In the genomic region with DNA sequence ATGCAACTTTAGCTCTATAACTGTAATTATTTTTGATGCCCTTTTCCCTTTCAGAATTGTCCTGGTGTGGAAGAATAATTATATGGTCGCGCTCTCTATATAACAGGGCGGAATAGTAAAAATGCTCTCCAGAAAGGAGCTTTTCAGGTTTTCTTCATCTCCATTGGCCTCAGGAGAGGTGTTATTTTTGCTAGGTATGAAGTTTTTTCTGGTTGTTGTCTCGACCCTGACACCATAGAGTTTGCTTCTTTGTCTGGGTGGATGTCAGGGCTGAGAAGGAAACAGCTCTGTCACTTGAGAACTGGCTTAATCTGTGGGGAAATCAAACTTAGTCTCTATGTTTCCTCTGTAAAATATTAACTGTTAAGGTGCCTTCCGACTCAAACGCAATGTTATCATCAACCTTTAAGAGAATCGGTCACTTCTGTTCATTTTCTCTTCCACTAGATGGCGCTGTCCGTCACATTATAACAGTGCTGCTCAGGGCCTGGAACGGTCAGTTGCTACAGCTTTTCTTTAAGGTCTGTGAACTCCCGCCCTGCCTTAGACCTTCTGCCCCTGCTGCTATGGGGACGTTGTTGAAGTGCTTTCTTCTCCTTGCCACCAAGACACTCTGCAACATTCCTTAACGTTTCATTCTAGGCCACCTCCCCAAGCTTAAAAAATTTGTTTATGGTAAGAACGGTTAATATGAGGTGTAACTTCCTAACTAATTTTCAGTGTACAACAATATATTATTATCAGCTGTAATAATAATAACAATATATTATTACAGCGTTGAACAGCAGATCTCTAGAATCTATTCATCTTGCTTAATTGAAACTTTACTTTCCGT, we compare ENCODE assay signal across 8 cellular contexts. TPM values are rescaled to one million over a fixed set of nuclear protein-coding genes. Genes with fewer than 3 reads are reported as not detected.
DNase-seq lines count a peak whose midpoint lies in the region; ATAC-seq and TF ChIP-seq lines count a peak whose summit lies in the region.

No MANE protein-coding gene starts in this region.

- H3K4me1 ChIP-seq in HEK293 (ENCODE audit: control insufficient read depth, insufficient read depth, low read length) (peaks cover 3% of the 10 kb centered on the region; the same call in 1 of the 2 replicates), MM.1S (ENCODE audit: low read length) (no peaks in the 10 kb centered on the region), gastroesophageal sphincter (no peaks in the 10 kb centered on the region), trophoblast cell (ENCODE audit: control insufficient read depth in 1 of 2, insufficient read depth in 2 of 2, low read length in 2 of 2) (no peaks in the 10 kb centered on the region)

- no peaks in the 10 kb centered on the region for H3K9me3 Mint-ChIP-seq in activated T-helper 17 cell treated with anti-CD3 and anti-CD28 coated beads, Interleukin-2, amount 50 U/mL, for 72 hours

- no peak overlapping the region for H2BK5ac ChIP-seq in trophoblast cell (ENCODE audit: low read depth, low read length, poor library complexity)

- TF ChIP-seq EP300 in gastroesophageal sphincter (IDR thresholded peaks at IDR 0.05), result no peak

- POLR2A ChIA-PET in HEK293 (lab: Yijun Ruan, JAX) (no interaction called here), RWPE1 (lab: Yijun Ruan, JAX; ENCODE audit: low non-redundant PET) (no interaction called here)

- H3K23ac ChIP-seq in trophoblast cell (ENCODE audit: low read length), result no peak overlapping the region

- no peak overlapping the region for H2AK5ac ChIP-seq in trophoblast cell (ENCODE audit: low read length)

- no peak overlapping the region for H4K12ac ChIP-seq in trophoblast cell (ENCODE audit: low read depth, low read length)

- CTCF ChIA-PET in HEK293 (lab: Yijun Ruan, JAX), result interaction anchor here (0.6 to 12.9 kb wide), 72 partner anchors 9 to 756 kb away, joined by 3 to 338 read pairs (median 4); a partner anchor contains a TSS
- CTCF ChIA-PET in RWPE1 (lab: Yijun Ruan, JAX), result interaction anchor here (0.6 to 2.8 kb wide), 19 partner anchors 9 to 774 kb away, joined by 3 to 35 read pairs (median 4); no protein-coding TSS in a partner anchor

- H3K27ac ChIP-seq in HEK293 (ENCODE audit: extremely low read depth, low read depth, low read length) (no peak overlapping the region), MM.1S (ENCODE audit: low read length) (no peak overlapping the region), RWPE1 (no peak overlapping the region), gastroesophageal sphincter (no peak overlapping the region), trophoblast cell (ENCODE audit: low read depth, low read length) (no peak overlapping the region)

- 0 out of 2 replicates have a peak overlapping the region, but pooled peaks have one; percentile 13 for H2AFZ ChIP-seq in MM.1S (ENCODE audit: low read length)
- H2AFZ ChIP-seq in trophoblast cell (ENCODE audit: insufficient read depth, low read length, poor library complexity), result no peak overlapping the region

- H3K4me3 ChIP-seq in HEK293 (ENCODE audit: low read depth, low read length), result no peak overlapping the region
- no peak overlapping the region for H3K4me3 ChIP-seq in MM.1S (ENCODE audit: low read length)
- H3K4me3 ChIP-seq in gastroesophageal sphincter, result no peak overlapping the region
- H3K4me3 ChIP-seq in trophoblast cell (ENCODE audit: low read depth, low read length), result no peak overlapping the region

- H3K27me3 ChIP-seq in MM.1S (replicated peaks; ENCODE audit: insufficient read depth, low read length) (no peaks in the 10 kb centered on the region), gastroesophageal sphincter (peaks cover 3% of the 10 kb centered on the region), trophoblast cell (ENCODE audit: insufficient read depth, low read length) (no peaks in the 10 kb centered on the region)

- H4K8ac ChIP-seq in trophoblast cell (ENCODE audit: low read depth, low read length), result no peak overlapping the region

- H3K36me3 Mint-ChIP-seq in activated T-helper 17 cell treated with anti-CD3 and anti-CD28 coated beads, Interleukin-2, amount 50 U/mL, for 72 hours (ENCODE audit: low read depth), result no peaks in the 10 kb centered on the region

- TF ChIP-seq CTCF in GM10266 (IDR thresholded peaks at IDR 0.05; ENCODE audit: control insufficient read depth, insufficient read depth, low read depth, missing control alignments), result peak; percentile 78
- peak; percentile 81 for TF ChIP-seq CTCF in HEK293 (tag by site-specific recombination; IDR thresholded peaks at IDR 0.05)
- peak; percentile 80 for TF ChIP-seq CTCF in MM.1S (IDR thresholded peaks at IDR 0.05; ENCODE audit: low read length)
- TF ChIP-seq CTCF in RWPE1 (conservative IDR thresholded peaks at IDR 0.05; ENCODE audit: low read depth), result peak; percentile 71
- TF ChIP-seq CTCF in gastroesophageal sphincter (IDR thresholded peaks at IDR 0.05), result peak; percentile 75 to 77 (median 76)

- no peak overlapping the region for H3K4ac ChIP-seq in trophoblast cell (ENCODE audit: low read depth, low read length)

- no peak overlapping the region for H3K18ac ChIP-seq in trophoblast cell (ENCODE audit: low read length)

- no peaks in the 10 kb centered on the region for H3K4me1 Mint-ChIP-seq in activated T-helper 17 cell treated with anti-CD3 and anti-CD28 coated beads, Interleukin-2, amount 50 U/mL, for 72 hours

- no peaks in the 10 kb centered on the region for H4K20me1 ChIP-seq in MM.1S (ENCODE audit: insufficient read depth, low read length)

- H3K79me2 ChIP-seq in MM.1S (ENCODE audit: low read length) (no peaks in the 10 kb centered on the region), trophoblast cell (ENCODE audit: control insufficient read depth, insufficient read depth, low read length, poor library complexity) (no peaks in the 10 kb centered on the region)

- no peak overlapping the region for H4K91ac ChIP-seq in trophoblast cell (ENCODE audit: low read depth, low read length)

- H3K9me3 ChIP-seq in HEK293 (ENCODE audit: control insufficient read depth, insufficient read depth, low read depth, low read length), result no peaks in the 10 kb centered on the region
- H3K9me3 ChIP-seq in MM.1S (replicated peaks; ENCODE audit: insufficient read depth, low read length), result no peaks in the 10 kb centered on the region
- H3K9me3 ChIP-seq in gastroesophageal sphincter, result no peaks in the 10 kb centered on the region
- no peaks in the 10 kb centered on the region for H3K9me3 ChIP-seq in trophoblast cell (ENCODE audit: insufficient read depth, low read depth, low read length)

- H3K9ac ChIP-seq in MM.1S (ENCODE audit: low read length) (no peak overlapping the region), trophoblast cell (ENCODE audit: low read length) (no peak overlapping the region)

- peak; percentile 81 for ATAC-seq in activated T-helper 17 cell treated with anti-CD3 and anti-CD28 coated beads, Interleukin-2, amount 50 U/mL, for 72 hours (replicated peaks)
- peak; percentile 74 for ATAC-seq in gastroesophageal sphincter

- no peak overlapping the region for H2BK12ac ChIP-seq in trophoblast cell (ENCODE audit: low read length)

- H3K4me3 Mint-ChIP-seq in activated T-helper 17 cell treated with anti-CD3 and anti-CD28 coated beads, Interleukin-2, amount 50 U/mL, for 72 hours, result no peak overlapping the region

- H3K79me1 ChIP-seq in trophoblast cell (ENCODE audit: low read length), result no peaks in the 10 kb centered on the region

- TF ChIP-seq POLR2A in gastroesophageal sphincter (IDR thresholded peaks at IDR 0.05), result no peak

- no peak overlapping the region for H2BK120ac ChIP-seq in trophoblast cell (ENCODE audit: insufficient read depth, low read length, poor library complexity)

- DNase-seq in GM10266 (ENCODE audit: extremely low spot score), result peak; percentile 48
- peak; percentile 82 for DNase-seq in MM.1S
- DNase-seq in RWPE1 (ENCODE audit: low spot score), result peak; percentile 50
- DNase-seq in trophoblast cell, result peak; percentile 60 to 94
- no peak for DNase-seq in NCI-H226

- H3K4me2 ChIP-seq in MM.1S (ENCODE audit: low read depth, low read length) (0 out of 2 replicates have a peak overlapping the region, but pooled peaks have one; percentile 7), trophoblast cell (ENCODE audit: low read length) (no peak overlapping the region)

- H3K27ac Mint-ChIP-seq in activated T-helper 17 cell treated with anti-CD3 and anti-CD28 coated beads, Interleukin-2, amount 50 U/mL, for 72 hours, result no peak overlapping the region

- no peak overlapping the region for H3K14ac ChIP-seq in trophoblast cell (ENCODE audit: low read length)

- H3K36me3 ChIP-seq in HEK293 (ENCODE audit: control insufficient read depth in 2 of 2, insufficient read depth in 1 of 2, low read length in 2 of 2) (no peaks in the 10 kb centered on the region), MM.1S (replicated peaks; ENCODE audit: insufficient read depth, low read length) (no peaks in the 10 kb centered on the region), gastroesophageal sphincter (no peaks in the 10 kb centered on the region), trophoblast cell (ENCODE audit: control insufficient read depth in 1 of 2, insufficient read depth in 2 of 2, low read length in 2 of 2) (no peaks in the 10 kb centered on the region)

- no peaks in the 10 kb centered on the region for H3F3A ChIP-seq in MM.1S (ENCODE audit: insufficient read depth, low read length)

- WGBS in gastroesophageal sphincter (ENCODE audit: low coverage in 1 of 2), 2 donors, result 26 to 30% methylated on average over 14 to 16 of the region's 16 CpGs
- WGBS in trophoblast cell (ENCODE audit: extremely low coverage, insufficient coverage, insufficient read length), result no CpG with 5 or more reads among the region's 16 CpGs

- H3K27me3 Mint-ChIP-seq in activated T-helper 17 cell treated with anti-CD3 and anti-CD28 coated beads, Interleukin-2, amount 50 U/mL, for 72 hours, result peaks cover 14% of the 10 kb centered on the region

- no peaks in the 10 kb centered on the region for H3K9me2 ChIP-seq in MM.1S (replicated peaks; ENCODE audit: insufficient read depth, low read length)

TF ChIP-seq in HEK293, 187 proteins besides CTCF, POLR2A, EP300 and RAD21:
- TF ChIP-seq ZNF654 (tag by site-specific recombination; IDR thresholded peaks at IDR 0.05; ENCODE audit: low read depth), result peak; percentile 88
- TF ChIP-seq ZNF792 (tag by site-specific recombination; IDR thresholded peaks at IDR 0.05), result no peak
- no peak for TF ChIP-seq ZNF10 (tag by site-specific recombination; IDR thresholded peaks at IDR 0.05)
- no peak for TF ChIP-seq ZNF266 (tag by site-specific recombination; IDR thresholded peaks at IDR 0.05; ENCODE audit: low read depth)

RNA-seq across cellular contexts. Expression of a gene that starts 23.8 kb away (rescaled TPM):
- not detected for total RNA-seq in activated T-helper 17 cell treated with anti-CD3 and anti-CD28 coated beads, Interleukin-2, amount 50 U/mL, for 72 hours
- not detected for total RNA-seq in gastroesophageal sphincter
- polyA plus RNA-seq in trophoblast cell (2013), result 0.10 and 0.18 TPM in 2 replicates

RNA-seq across cellular contexts. Expression of a gene that starts 41.6 kb away (rescaled TPM):
- total RNA-seq in activated T-helper 17 cell treated with anti-CD3 and anti-CD28 coated beads, Interleukin-2, amount 50 U/mL, for 72 hours, result not detected
- total RNA-seq in gastroesophageal sphincter, result 10 to 100 TPM in 1 of 4 donors, 1 to 10 TPM in 1, under 1 TPM in 1, not detected in 1; 0.13 to 11.5 (median 1.1) TPM
- 0.01 TPM in 1 of 2 replicates, not detected in the other for polyA plus RNA-seq in trophoblast cell (2013)
